In genomic region chr2:190301032-190301431, GRCh38 we compare ENCODE assay signal across 21 cellular contexts.
"Had no signal": no experiment of that assay in that cellular context is flagged by ENCODE, and none has a peak within 500 bp of the region (broad histone marks: within the 10 kb centered on the region; RNA-seq: fewer than 3 reads in every experiment).

No MANE protein-coding gene starts in this region.

- DNase-seq: activated CD4-positive, alpha-beta T cell treated with anti-CD3 and anti-CD28 coated beads for 48 hours; activated CD8-positive, alpha-beta T cell treated with anti-CD3 and anti-CD28 coated beads for 36 hours; activated naive CD4-positive, alpha-beta T cell treated with anti-CD3 and anti-CD28 coated beads for 36 hours; activated T-cell treated with anti-CD3 and anti-CD28 coated beads, Interleukin-2, amount 50 U/mL, for 1 hour; anterior cingulate cortex; caudate nucleus; heart right ventricle; lower lobe of right lung; stimulated activated CD8-positive, alpha-beta memory T cell treated with anti-CD3 and anti-CD28 coated beads, Interleukin-4, amount 100 ng/mL, for 48 hours; stimulated activated naive CD8-positive, alpha-beta T cell treated with anti-CD3 and anti-CD28 coated beads, Interleukin-15, Interleukin-2, amounts not matched to agents 100 U/mL and 50 U/mL, for 24 hours; substantia nigra; tibial artery had no signal

- H3K4me3 ChIP-seq: gastroesophageal sphincter, heart right ventricle, lower lobe of right lung, SK-N-MC, tibial artery had no signal

- H3K27me3 ChIP-seq: gastroesophageal sphincter, heart right ventricle, neutrophil, tibial artery had no signal

- H3K9ac ChIP-seq: parathyroid adenoma had no signal

- H3K27ac ChIP-seq: gastroesophageal sphincter, heart right ventricle, lower lobe of right lung, neutrophil, parathyroid adenoma, SK-N-MC, tibial artery, VCaP had no signal

- H3K27me3 Mint-ChIP-seq: activated CD8-positive, alpha-beta T cell treated with anti-CD3 and anti-CD28 coated beads for 36 hours; brain; natural killer cell treated with Interleukin-12 subunit alpha and Interleukin-12 subunit beta and Interleukin-15 and Interleukin-18, amount 100 ng/mL, for 72 hours had no signal

- H3K4me1 Mint-ChIP-seq: brain had no signal

- FAIRE-seq: colon had no signal

- H3K4me1 ChIP-seq: gastroesophageal sphincter, lower lobe of right lung, tibial artery had no signal

- H3K9me3 ChIP-seq: gastroesophageal sphincter, lower lobe of right lung, neutrophil, tibial artery had no signal

- H3K27ac Mint-ChIP-seq: activated CD8-positive, alpha-beta T cell treated with anti-CD3 and anti-CD28 coated beads for 36 hours; activated naive CD4-positive, alpha-beta T cell treated with anti-CD3 and anti-CD28 coated beads for 36 hours; brain; mesothelial cell of epicardium; natural killer cell treated with Interleukin-12 subunit alpha and Interleukin-12 subunit beta and Interleukin-15 and Interleukin-18, amount 100 ng/mL, for 72 hours had no signal

- H3K4me3 Mint-ChIP-seq: activated CD8-positive, alpha-beta T cell treated with anti-CD3 and anti-CD28 coated beads for 36 hours; activated naive CD4-positive, alpha-beta T cell treated with anti-CD3 and anti-CD28 coated beads for 36 hours; brain; mesothelial cell of epicardium; natural killer cell treated with Interleukin-12 subunit alpha and Interleukin-12 subunit beta and Interleukin-15 and Interleukin-18, amount 100 ng/mL, for 72 hours had no signal
